8 cellular contexts compared by ENCODE assay signal in the genomic region with DNA sequence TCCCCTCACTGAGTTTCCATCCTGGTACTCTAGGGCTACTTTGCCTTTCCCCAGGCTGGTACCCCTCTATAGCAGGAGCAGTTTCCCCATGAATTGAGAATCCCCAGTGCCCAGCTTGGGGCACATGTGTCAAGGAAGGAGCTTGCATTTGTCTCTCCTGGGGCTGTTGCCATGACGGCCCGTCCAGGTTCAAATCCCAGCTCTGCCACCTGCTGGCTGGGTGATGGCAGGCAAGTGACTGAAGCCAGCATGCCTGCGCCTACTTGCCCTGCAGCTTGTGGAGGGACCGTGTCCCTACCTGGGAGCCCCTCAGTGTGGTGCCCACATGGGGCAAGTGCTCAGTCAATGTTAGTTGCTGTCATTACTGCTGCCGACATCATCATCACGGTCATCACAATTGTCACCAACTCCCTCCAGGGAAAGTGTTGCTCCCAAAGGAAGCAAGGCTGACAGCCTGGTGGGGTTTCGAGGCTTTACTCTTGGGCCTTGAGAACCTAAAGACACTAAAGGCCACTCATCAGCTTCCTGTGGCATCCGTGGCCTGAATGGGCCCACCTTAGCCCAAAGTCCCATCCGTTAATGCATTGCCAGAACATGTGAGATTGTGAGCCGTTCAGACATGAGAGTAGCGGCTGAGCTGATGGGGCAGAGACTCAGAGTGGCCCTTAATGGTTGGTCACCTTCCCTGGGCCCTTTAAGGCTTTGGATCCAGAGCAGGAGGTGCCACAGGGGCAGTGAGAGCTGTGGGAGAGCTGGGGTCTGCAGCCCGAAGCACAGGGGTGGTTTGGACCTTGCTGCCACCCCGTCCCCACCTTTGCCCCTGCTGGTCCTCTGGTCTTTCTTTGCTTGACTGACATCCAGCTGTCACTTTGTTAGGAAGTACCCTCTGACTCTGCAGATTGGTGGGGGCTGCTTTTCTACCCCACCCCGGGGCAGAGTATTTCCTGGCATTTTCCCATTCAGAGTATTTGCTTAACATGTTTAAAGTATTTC.
DNase-seq lines count a peak whose midpoint lies in the region; TF ChIP-seq lines count a peak whose summit lies in the region.

No MANE protein-coding gene starts in this region.

- H3K9me3 ChIP-seq in esophagus squamous epithelium (no peaks in the 10 kb centered on the region), vagina (no peaks in the 10 kb centered on the region)

- no peak overlapping the region for H3K27ac ChIP-seq in esophagus squamous epithelium
- no peak overlapping the region for H3K27ac ChIP-seq in vagina

- H3K4me3 ChIP-seq in esophagus squamous epithelium (no peak overlapping the region), vagina (no peak overlapping the region)

- intact Hi-C loops in esophagus squamous epithelium (cut with DNase I), result no loop called here
- intact Hi-C loops in vagina (cut with DNase I), result no loop called here

- H3K27me3 ChIP-seq in esophagus squamous epithelium (no peaks in the 10 kb centered on the region), vagina (no peaks in the 10 kb centered on the region)

- no peak for TF ChIP-seq POLR2A in esophagus squamous epithelium (IDR thresholded peaks at IDR 0.05)
- no peak for TF ChIP-seq POLR2A in vagina (IDR thresholded peaks at IDR 0.05)

- DNase-seq in EL (peak; percentile 42), NAMALWA (ENCODE audit: low spot score) (peak; percentile 51), esophagus squamous epithelium (lab: John Stamatoyannopoulos, UW) (no peak), non-pigmented ciliary epithelial cell (ENCODE audit: low read depth) (peak; percentile 6), vagina (ENCODE audit: extremely low spot score in 2 of 2) (peak; percentile 27 to 85), NCI-H2171 (lab: John Stamatoyannopoulos, UW) (no peak), SW480 (ENCODE audit: low spot score) (no peak)
- DNase-seq in activated CD8-positive, alpha-beta memory T cell treated with anti-CD3 and anti-CD28 coated beads, Interleukin-2, amount 50 U/mL, for 4 hours, result peak; percentile 60

- WGBS in esophagus squamous epithelium, 2 donors, result 61 to 79% methylated on average over 3 to 13 of the region's 14 CpGs

- no peaks in the 10 kb centered on the region for H3K4me1 ChIP-seq in esophagus squamous epithelium
- peaks cover under 1% of the 10 kb centered on the region for H3K4me1 ChIP-seq in vagina

- peaks cover 0 to 25% (median 8%) of the 10 kb centered on the region in 3 donors for H3K36me3 ChIP-seq in esophagus squamous epithelium
- no peaks in the 10 kb centered on the region for H3K36me3 ChIP-seq in vagina

- peak in 5 of 6 experiments; percentile 33 to 68 (median 36) for TF ChIP-seq CTCF in esophagus squamous epithelium (IDR thresholded peaks at IDR 0.05)
- peak in 1 of 3 experiments; percentile 31 for TF ChIP-seq CTCF in vagina (IDR thresholded peaks at IDR 0.05)

Comparison
In these comparisons a context has a peak if more than half of its experiments do, and no peak if none do; other contexts are left out.
1. DNase-seq: peak in EL (single experiment), NAMALWA (single experiment), activated CD8-positive, alpha-beta memory T cell treated with anti-CD3 and anti-CD28 coated beads, Interleukin-2, amount 50 U/mL, for 4 hours (single experiment), non-pigmented ciliary epithelial cell (single experiment) and vagina (2 of 2); none in esophagus squamous epithelium (single experiment), NCI-H2171 (single experiment) and SW480 (single experiment).